In the genomic region with DNA sequence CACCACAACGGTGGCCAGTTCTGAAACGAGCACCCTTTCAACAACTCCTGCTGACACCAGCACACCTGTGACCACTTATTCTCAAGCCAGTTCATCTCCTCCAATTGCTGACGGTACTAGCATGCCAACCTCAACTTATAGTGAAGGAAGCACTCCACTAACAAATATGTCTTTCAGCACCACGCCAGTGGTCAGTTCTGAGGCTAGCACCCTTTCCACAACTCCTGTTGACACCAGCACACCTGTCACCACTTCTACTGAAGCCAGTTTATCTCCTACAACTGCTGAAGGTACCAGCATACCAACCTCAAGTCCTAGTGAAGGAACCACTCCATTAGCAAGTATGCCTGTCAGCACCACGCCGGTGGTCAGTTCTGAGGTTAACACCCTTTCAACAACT, we compare ENCODE assay signal across 10 cellular contexts. TPM values are rescaled to one million over a fixed set of nuclear protein-coding genes. Genes with fewer than 3 reads are reported as not detected.
"Had no signal": no experiment of that assay in that cellular context is flagged by ENCODE, and none has a peak within 500 bp of the region (broad histone marks: within the 10 kb centered on the region; RNA-seq: fewer than 3 reads in every experiment).

No MANE protein-coding gene starts in this region.

RNA-seq across cellular contexts. Expression of a gene that starts 21.4 kb away (rescaled TPM):
- total RNA-seq: temporal lobe, thoracic aorta, thyroid gland, tibial nerve, upper lobe of left lung, upper lobe of right lung, ureter, urinary bladder, vagina had no signal
- polyA plus RNA-seq: stomach, urinary bladder had no signal
